ENCODE assay signal across 8 cellular contexts in the genomic region with DNA sequence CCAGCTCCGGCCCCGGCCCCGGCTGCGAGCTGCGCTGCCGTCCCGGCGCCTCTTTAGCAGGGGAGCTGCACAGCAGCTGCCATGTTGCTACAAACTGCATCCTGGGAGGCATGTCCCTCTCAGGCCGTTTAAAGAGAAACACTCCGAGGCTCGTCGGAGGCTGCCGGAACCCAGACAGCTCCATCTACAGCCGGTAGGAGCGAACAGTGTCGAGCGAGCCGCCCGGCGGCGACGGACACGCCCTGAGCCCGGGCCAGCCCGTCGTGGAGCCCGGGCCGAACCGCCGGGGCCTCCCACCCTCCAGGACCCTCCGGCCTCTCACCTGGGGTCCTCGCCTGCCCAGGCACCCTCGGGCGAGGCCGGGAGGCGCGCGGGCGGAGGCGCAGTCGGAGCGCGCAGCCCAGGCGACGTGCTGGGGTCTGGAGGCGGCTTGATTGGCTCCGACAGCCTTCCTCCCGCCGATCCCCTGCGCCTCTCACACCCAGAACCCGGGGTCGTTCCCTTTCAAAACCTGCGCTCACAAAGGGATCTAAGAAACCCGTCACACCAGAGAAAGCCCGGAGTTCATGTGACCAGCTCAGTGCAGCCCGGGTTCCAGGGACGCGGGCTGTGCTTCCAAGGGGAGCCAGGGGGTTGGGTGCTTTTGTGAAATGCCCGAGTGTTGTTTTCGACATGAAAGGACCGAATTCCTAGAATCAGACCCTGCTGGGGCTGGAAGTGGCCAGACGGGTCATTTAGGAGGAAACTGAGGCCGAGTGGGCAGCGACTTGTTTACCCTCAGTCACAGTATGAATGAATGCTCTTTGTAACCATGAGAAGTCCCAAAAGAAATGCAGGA. TPM values are rescaled to one million over a fixed set of nuclear protein-coding genes. Genes with fewer than 3 reads are reported as not detected.
DNase-seq lines count a peak whose midpoint lies in the region; ATAC-seq and TF ChIP-seq lines count a peak whose summit lies in the region.

TSS of gene ZNF777 (minus strand) at position 570 of the 838 bp plus-strand sequence. CDS start 5,040 bp downstream, outside the sequence.

- peaks cover 13 to 15% of the 10 kb centered on the region in 2 experiments for H3K4me1 Mint-ChIP-seq in H9
- H3K4me1 Mint-ChIP-seq in activated naive CD4-positive, alpha-beta T cell treated with anti-CD3 and anti-CD28 coated beads, Interleukin-2, amount 50 U/mL, for 24 hours = peaks cover 31% of the 10 kb centered on the region

- no peak within 1 kb of the TSS for H2BK15ac ChIP-seq in H9 (ENCODE audit: low read depth, low read length)

- TF ChIP-seq EP300 in tibial nerve (IDR thresholded peaks at IDR 0.05) = peak in 1 of 2 donors; percentile 51

- no peak within 1 kb of the TSS for H4K91ac ChIP-seq in H9 (ENCODE audit: insufficient read length, low read depth, low read length)

- no peaks in the 10 kb centered on the region for H4K20me1 ChIP-seq in H9 (ENCODE audit: control insufficient read depth, insufficient read depth, insufficient read length)

- no peak within 1 kb of the TSS for H2BK5ac ChIP-seq in H9 (ENCODE audit: insufficient read length, low read length)

- H3K4ac ChIP-seq in H9 (ENCODE audit: low read depth, low read length) = no peak within 1 kb of the TSS

- H3K4me3 ChIP-seq in SK-N-MC (peak within 1 kb of the TSS; percentile 77), parathyroid adenoma (ENCODE audit: low read depth, low read length) (peak within 1 kb of the TSS; percentile 59), tibial nerve (peak within 1 kb of the TSS; percentile 62 to 93 (median 74))

- H2AFZ ChIP-seq in H9 (ENCODE audit: low read length) (no peak within 1 kb of the TSS), parathyroid adenoma (peak within 1 kb of the TSS; percentile 100)

- H3K27ac ChIP-seq in H9 (ENCODE audit: insufficient read length, low read depth, low read length) (no peak within 1 kb of the TSS), SK-N-MC (no peak within 1 kb of the TSS), parathyroid adenoma (peak within 1 kb of the TSS; percentile 44), tibial nerve (peak within 1 kb of the TSS; percentile 63 to 92 (median 84))

- H3K18ac ChIP-seq in H9 (ENCODE audit: insufficient read length, low read depth, low read length) = peak within 1 kb of the TSS; percentile 46

- peak; percentile 73 for DNase-seq in GM04504 (ENCODE audit: low read depth)
- DNase-seq in H9 = peak; percentile 80
- peak; percentile 88 for DNase-seq in M059J (ENCODE audit: low read depth)
- no peak for DNase-seq in SK-N-MC (ENCODE audit: low read depth, low spot score)
- peak; percentile 88 for DNase-seq in Right ventricle myocardium inferior (ENCODE audit: missing footprints)
- DNase-seq in tibial nerve (ENCODE audit: low spot score in 2 of 2) = peak; percentile 66 to 71

- intact Hi-C loops in Right ventricle myocardium inferior (cut with DNase I) = no loop called here

- H3K23me2 ChIP-seq in H9 (ENCODE audit: insufficient read length, low read depth, low read length, poor library complexity, severe bottlenecking) = peaks cover 8% of the 10 kb centered on the region

- no peak for TF ChIP-seq POLR2A in tibial nerve (IDR thresholded peaks at IDR 0.05)

- H4K8ac ChIP-seq in H9 (replicated peaks; ENCODE audit: insufficient read length, low read depth, low read length) = no peak within 1 kb of the TSS

- H3K4me2 ChIP-seq in H9 (ENCODE audit: insufficient read depth, insufficient read length, low read length) = peak within 1 kb of the TSS; percentile 78
- peak within 1 kb of the TSS; percentile 92 for H3K4me2 ChIP-seq in parathyroid adenoma (ENCODE audit: low read length)

- peaks cover 4% of the 10 kb centered on the region for H3K79me1 ChIP-seq in H9 (ENCODE audit: insufficient read depth, low read depth, low read length, poor library complexity, severe bottlenecking)

- no peak within 1 kb of the TSS for H3T11ph ChIP-seq in H9 (ENCODE audit: low read length)

- H3K9me3 ChIP-seq in H9 (ENCODE audit: control insufficient read depth, low read depth, low read length) = no peaks in the 10 kb centered on the region
- H3K9me3 ChIP-seq in SK-N-MC (ENCODE audit: low read depth, low read length) = no peaks in the 10 kb centered on the region
- H3K9me3 ChIP-seq in parathyroid adenoma (ENCODE audit: control insufficient read depth, low read length) = no peaks in the 10 kb centered on the region
- no peaks in the 10 kb centered on the region for H3K9me3 ChIP-seq in tibial nerve

- H2BK120ac ChIP-seq in H9 (ENCODE audit: low read depth, low read length, poor library complexity, severe bottlenecking) = no peak within 1 kb of the TSS

- peak within 1 kb of the TSS; percentile 86; the same call in 1 of the 2 replicates for H3K14ac ChIP-seq in H9 (ENCODE audit: insufficient read depth, low read length)

- H3K9me3 Mint-ChIP-seq in H9 = peaks cover 2% of the 10 kb centered on the region in 2 experiments; a peak in 2 of 5 replicates
- H3K9me3 Mint-ChIP-seq in activated naive CD4-positive, alpha-beta T cell treated with anti-CD3 and anti-CD28 coated beads, Interleukin-2, amount 50 U/mL, for 24 hours = no peaks in the 10 kb centered on the region

- H3K79me2 ChIP-seq in H9 (ENCODE audit: insufficient read depth, low read length) (no peaks in the 10 kb centered on the region), parathyroid adenoma (peaks cover 6% of the 10 kb centered on the region)

- H4K5ac ChIP-seq in H9 (ENCODE audit: insufficient read length, low read depth, low read length) = no peak within 1 kb of the TSS

- H3K27me3 Mint-ChIP-seq in H9 (ENCODE audit: low read depth) = peaks cover 54% of the 10 kb centered on the region
- peaks cover 4% of the 10 kb centered on the region for H3K27me3 Mint-ChIP-seq in activated naive CD4-positive, alpha-beta T cell treated with anti-CD3 and anti-CD28 coated beads, Interleukin-2, amount 50 U/mL, for 24 hours

- H3K4me3 Mint-ChIP-seq in H9 = peak within 1 kb of the TSS; percentile 75 to 87
- peak within 1 kb of the TSS; percentile 85 for H3K4me3 Mint-ChIP-seq in activated naive CD4-positive, alpha-beta T cell treated with anti-CD3 and anti-CD28 coated beads, Interleukin-2, amount 50 U/mL, for 24 hours

- no peak within 1 kb of the TSS for H3K56ac ChIP-seq in H9 (ENCODE audit: insufficient read length, low read depth, low read length)

- H3K36me3 Mint-ChIP-seq in H9 (ENCODE audit: insufficient read depth in 1 of 3, low read depth in 3 of 3) = peaks cover 4 to 11% (median 10%) of the 10 kb centered on the region in 3 experiments; a peak in 6 of 7 replicates
- no peaks in the 10 kb centered on the region for H3K36me3 Mint-ChIP-seq in activated naive CD4-positive, alpha-beta T cell treated with anti-CD3 and anti-CD28 coated beads, Interleukin-2, amount 50 U/mL, for 24 hours

- H2BK20ac ChIP-seq in H9 (ENCODE audit: low read depth, low read length, poor library complexity, severe bottlenecking) = no peak within 1 kb of the TSS

- TF ChIP-seq CTCF in H9 (conservative IDR thresholded peaks at IDR 0.05) (peak; percentile 58), parathyroid adenoma (IDR thresholded peaks at IDR 0.05) (peak; percentile 39), tibial nerve (IDR thresholded peaks at IDR 0.05) (peak; percentile 29 to 72 (median 46))

- H3K36me3 ChIP-seq in SK-N-MC (ENCODE audit: insufficient read depth, low read length) (peaks cover 1% of the 10 kb centered on the region; the same call in 1 of the 2 replicates), parathyroid adenoma (ENCODE audit: control insufficient read depth, insufficient read depth, low read length) (no peaks in the 10 kb centered on the region), tibial nerve (peaks cover 0 to 8% (median 0%) of the 10 kb centered on the region in 3 donors)

- H2BK12ac ChIP-seq in H9 (ENCODE audit: insufficient read length, low read depth, low read length) = no peak within 1 kb of the TSS

- WGBS in H9 (ENCODE audit: extremely low coverage, insufficient read length, low lambda C conversion rate) = no CpG with 5 or more reads among the region's 64 CpGs
- 1% methylated on average over 13 to 18 of the region's 64 CpGs for WGBS in tibial nerve, 2 donors

- H3K4me1 ChIP-seq in H9 (ENCODE audit: insufficient read depth, low read length) (no peaks in the 10 kb centered on the region), parathyroid adenoma (peaks cover 5% of the 10 kb centered on the region), tibial nerve (peaks cover 0 to 36% (median 14%) of the 10 kb centered on the region in 4 donors)

- H3K27me3 ChIP-seq in H9 (ENCODE audit: insufficient read depth, low read length) (no peaks in the 10 kb centered on the region; the same call in 1 of the 2 replicates), parathyroid adenoma (ENCODE audit: control insufficient read depth, insufficient read depth, low read length) (no peaks in the 10 kb centered on the region), tibial nerve (no peaks in the 10 kb centered on the region)

- H3K9ac ChIP-seq in H9 (ENCODE audit: extremely low read depth, insufficient read length, low read length) (peak within 1 kb of the TSS; percentile 59), SK-N-MC (ENCODE audit: insufficient read length) (peak within 1 kb of the TSS; percentile 67), parathyroid adenoma (peak within 1 kb of the TSS; percentile 50)

- H2AK5ac ChIP-seq in H9 (ENCODE audit: insufficient read length, low read length) = no peak within 1 kb of the TSS

- ATAC-seq in Right ventricle myocardium inferior = peak; percentile 99

- H3K27ac Mint-ChIP-seq in H9 = no peak within 1 kb of the TSS
- H3K27ac Mint-ChIP-seq in activated naive CD4-positive, alpha-beta T cell treated with anti-CD3 and anti-CD28 coated beads, Interleukin-2, amount 50 U/mL, for 24 hours = peak within 1 kb of the TSS; percentile 68

- no peak within 1 kb of the TSS for H3K23ac ChIP-seq in H9 (ENCODE audit: insufficient read length, low read depth, low read length)

RNA-seq across cellular contexts. Expression of gene ZNF777, which starts in this region (rescaled TPM):
- total RNA-seq in H9 (2021) = 15.6 and 15.9 TPM in 2 replicates
- total RNA-seq in M059J (2014; rRNA removed; shearing (Covaris generic)) = 6.3 and 9.9 TPM in 2 replicates
- total RNA-seq in Right ventricle myocardium inferior = 7.2 TPM
- 10 to 100 TPM in 2 of 4 donors, 1 to 10 TPM in 2; 7.3 to 12.2 (median 9.6) TPM for total RNA-seq in tibial nerve

Comparison
In these comparisons a context has a peak if more than half of its experiments do, and no peak if none do; other contexts are left out.
1. H3K27ac ChIP-seq: peak in parathyroid adenoma (single experiment) and tibial nerve (4 of 4); none in H9 (single experiment) and SK-N-MC (single experiment).
2. Peak in every context shown above with its lines, with median percentiles within 50 percentile points of each other: H3K9ac ChIP-seq, CTCF ChIP-seq and H3K4me3 ChIP-seq.